In the genomic region with DNA sequence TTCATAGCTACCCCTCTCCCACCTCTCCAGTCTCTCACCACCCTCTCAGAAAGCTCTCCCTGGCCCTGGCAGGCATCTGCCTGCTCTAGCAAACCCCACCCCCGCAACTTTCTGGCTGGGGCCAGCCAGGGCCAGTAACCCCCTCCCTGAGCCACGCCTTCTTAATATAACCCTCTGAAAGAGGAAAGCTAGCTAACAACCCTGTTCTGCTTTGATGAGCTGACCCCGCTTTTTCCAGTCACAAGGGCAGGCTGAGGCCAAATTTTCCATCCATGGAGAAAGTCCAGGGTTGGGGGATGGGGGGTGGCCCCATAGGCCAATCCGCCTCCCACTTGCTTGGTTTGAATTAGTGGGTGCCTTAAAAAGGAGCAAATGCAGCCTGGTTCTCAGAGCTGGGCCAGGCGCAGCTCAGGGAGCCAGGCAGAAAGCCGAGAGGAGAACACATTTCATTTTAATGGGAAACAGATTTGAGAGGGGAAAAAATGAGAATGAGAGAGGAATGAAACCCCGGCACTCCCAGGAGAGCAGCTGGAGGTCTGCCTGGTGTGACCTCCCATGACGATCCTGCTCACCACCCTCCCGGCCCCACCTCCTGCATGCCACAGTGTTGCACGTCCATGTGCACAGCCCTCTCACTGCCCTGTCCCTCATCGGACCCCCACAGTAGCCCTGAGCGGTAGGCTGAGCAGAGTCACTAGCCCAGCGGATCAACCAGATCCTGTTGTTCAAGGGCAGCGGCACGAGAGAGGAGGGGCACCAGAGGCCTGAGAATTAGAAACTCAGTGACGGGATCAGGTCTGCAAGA, we compare ENCODE assay signal across 1 cellular context.
TF ChIP-seq lines count a peak whose summit lies in the region.

No MANE protein-coding gene starts in this region.

TF ChIP-seq in H1, 55 proteins besides CTCF, POLR2A, EP300 and RAD21:
- no peak for TF ChIP-seq HDAC2 (IDR thresholded peaks at IDR 0.05; ENCODE audit: borderline replicate concordance in 1 of 2, low read depth in 2 of 2, low read length in 2 of 2)
- TF ChIP-seq RBBP5 (IDR thresholded peaks at IDR 0.05; ENCODE audit: borderline replicate concordance, low read depth, low read length), result peak; percentile 43; the same call in 1 of the 2 replicates
